In genomic region chr9:91896513-91897121, GRCh38 we compare ENCODE assay signal across 9 cellular contexts. TPM values are rescaled to one million over a fixed set of nuclear protein-coding genes. Genes with fewer than 3 reads are reported as not detected.
DNase-seq lines count a peak whose midpoint lies in the region; ATAC-seq and TF ChIP-seq lines count a peak whose summit lies in the region.
"Had no signal": no experiment of that assay in that cellular context is flagged by ENCODE, and none has a peak within 500 bp of the region (broad histone marks: within the 10 kb centered on the region; RNA-seq: fewer than 3 reads in every experiment).

No MANE protein-coding gene starts in this region.

- peaks cover 14 to 99% (median 29%) of the 10 kb centered on the region in 3 donors for H3K4me1 ChIP-seq in gastroesophageal sphincter

- TF ChIP-seq POLR2A in gastroesophageal sphincter (IDR thresholded peaks at IDR 0.05), result no peak

- H3K36me3 Mint-ChIP-seq in stimulated activated memory B cell treated with anti-CD40 and anti-IgM and Interleukin-4, amounts not matched to agents 10 μg/mL and 1 μg/mL and 100 μg/mL, for 72 hours, result no peaks in the 10 kb centered on the region

- no peak for TF ChIP-seq EP300 in gastroesophageal sphincter (IDR thresholded peaks at IDR 0.05)

- 0 to 15% methylated on average over 2 to 3 of the region's 11 CpGs for WGBS in gastroesophageal sphincter (ENCODE audit: low coverage in 1 of 2), 2 donors

- H3K9me3 ChIP-seq in gastroesophageal sphincter, result no peaks in the 10 kb centered on the region
- H3K9me3 ChIP-seq: suprapubic skin had no signal

- ATAC-seq in SK-N-SH treated with all-trans-retinoic acid at 6 μM for 48 hours (peak; percentile 89), gastroesophageal sphincter (peak; percentile 71), HG03354 (IDR thresholded peaks at IDR 0.05; ENCODE audit: poor library complexity, severe bottlenecking, unreplicated experiment) (no peak)
- ATAC-seq in stimulated activated memory B cell treated with anti-CD40 and anti-IgM and Interleukin-4, amounts not matched to agents 10 μg/mL and 1 μg/mL and 100 μg/mL, for 72 hours, result no peak

- no peak overlapping the region for H3K4me3 Mint-ChIP-seq in stimulated activated memory B cell treated with anti-CD40 and anti-IgM and Interleukin-4, amounts not matched to agents 10 μg/mL and 1 μg/mL and 100 μg/mL, for 72 hours

- peak overlapping the region; percentile 6 to 85 (median 81) for H3K27ac ChIP-seq in gastroesophageal sphincter

- no peaks in the 10 kb centered on the region for H3K27me3 ChIP-seq in gastroesophageal sphincter
- H3K27me3 ChIP-seq: suprapubic skin had no signal

- H3K4me1 Mint-ChIP-seq in stimulated activated memory B cell treated with anti-CD40 and anti-IgM and Interleukin-4, amounts not matched to agents 10 μg/mL and 1 μg/mL and 100 μg/mL, for 72 hours, result no peaks in the 10 kb centered on the region

- no peak for TF ChIP-seq CTCF in gastroesophageal sphincter (IDR thresholded peaks at IDR 0.05)

- no peak overlapping the region for H3K4me3 ChIP-seq in gastroesophageal sphincter
- H3K4me3 ChIP-seq: suprapubic skin had no signal

- peak; percentile 53 for DNase-seq in DMS153 (lab: John Stamatoyannopoulos, UW)
- DNase-seq in pons (ENCODE audit: low spot score), result peak; percentile 18
- no peak for DNase-seq in KG1 (lab: John Stamatoyannopoulos, UW)
- DNase-seq in NCI-H187 treated with DMSO at 0.1 percent for 48 hours (lab: John Stamatoyannopoulos, UW), result no peak

- peaks cover 50% of the 10 kb centered on the region for H3K27me3 Mint-ChIP-seq in stimulated activated memory B cell treated with anti-CD40 and anti-IgM and Interleukin-4, amounts not matched to agents 10 μg/mL and 1 μg/mL and 100 μg/mL, for 72 hours

- H3K27ac Mint-ChIP-seq in stimulated activated memory B cell treated with anti-CD40 and anti-IgM and Interleukin-4, amounts not matched to agents 10 μg/mL and 1 μg/mL and 100 μg/mL, for 72 hours, result no peak overlapping the region

- no peaks in the 10 kb centered on the region for H3K36me3 ChIP-seq in gastroesophageal sphincter
- H3K36me3 ChIP-seq: suprapubic skin had no signal

- H3K9me3 Mint-ChIP-seq in stimulated activated memory B cell treated with anti-CD40 and anti-IgM and Interleukin-4, amounts not matched to agents 10 μg/mL and 1 μg/mL and 100 μg/mL, for 72 hours, result no peaks in the 10 kb centered on the region

TF ChIP-seq in SK-N-SH treated with all-trans-retinoic acid at 6 μM for 48 hours, 23 proteins besides CTCF, POLR2A, EP300 and RAD21:
- TF ChIP-seq OSR1 (CRISPR knock-in tag; IDR thresholded peaks at IDR 0.05) (no peak), ZNF70 (CRISPR knock-in tag; IDR thresholded peaks at IDR 0.05) (peak; percentile 80; the same call in 1 of the 2 replicates), ZNF565 (CRISPR knock-in tag; conservative IDR thresholded peaks at IDR 0.05; ENCODE audit: low read depth) (no peak), ISL1 (CRISPR knock-in tag; IDR thresholded peaks at IDR 0.05) (peak; percentile 63), TOX (CRISPR knock-in tag; IDR thresholded peaks at IDR 0.05; ENCODE audit: borderline replicate concordance) (no peak), GLIS3 (CRISPR knock-in tag; IDR thresholded peaks at IDR 0.05) (no peak), ZC3H10 (CRISPR knock-in tag; IDR thresholded peaks at IDR 0.05) (no peak), CSRNP3 (CRISPR knock-in tag; IDR thresholded peaks at IDR 0.05) (no peak), ZFP3 (CRISPR knock-in tag; IDR thresholded peaks at IDR 0.05) (no peak), TCF4 (CRISPR knock-in tag; IDR thresholded peaks at IDR 0.05; ENCODE audit: borderline replicate concordance) (peak; percentile 81), CSDC2 (CRISPR knock-in tag; IDR thresholded peaks at IDR 0.05) (no peak), ESRRG (CRISPR knock-in tag; IDR thresholded peaks at IDR 0.05) (no peak), BACH2 (CRISPR knock-in tag; IDR thresholded peaks at IDR 0.05; ENCODE audit: borderline replicate concordance) (no peak)
- TF ChIP-seq, protein P1, sequence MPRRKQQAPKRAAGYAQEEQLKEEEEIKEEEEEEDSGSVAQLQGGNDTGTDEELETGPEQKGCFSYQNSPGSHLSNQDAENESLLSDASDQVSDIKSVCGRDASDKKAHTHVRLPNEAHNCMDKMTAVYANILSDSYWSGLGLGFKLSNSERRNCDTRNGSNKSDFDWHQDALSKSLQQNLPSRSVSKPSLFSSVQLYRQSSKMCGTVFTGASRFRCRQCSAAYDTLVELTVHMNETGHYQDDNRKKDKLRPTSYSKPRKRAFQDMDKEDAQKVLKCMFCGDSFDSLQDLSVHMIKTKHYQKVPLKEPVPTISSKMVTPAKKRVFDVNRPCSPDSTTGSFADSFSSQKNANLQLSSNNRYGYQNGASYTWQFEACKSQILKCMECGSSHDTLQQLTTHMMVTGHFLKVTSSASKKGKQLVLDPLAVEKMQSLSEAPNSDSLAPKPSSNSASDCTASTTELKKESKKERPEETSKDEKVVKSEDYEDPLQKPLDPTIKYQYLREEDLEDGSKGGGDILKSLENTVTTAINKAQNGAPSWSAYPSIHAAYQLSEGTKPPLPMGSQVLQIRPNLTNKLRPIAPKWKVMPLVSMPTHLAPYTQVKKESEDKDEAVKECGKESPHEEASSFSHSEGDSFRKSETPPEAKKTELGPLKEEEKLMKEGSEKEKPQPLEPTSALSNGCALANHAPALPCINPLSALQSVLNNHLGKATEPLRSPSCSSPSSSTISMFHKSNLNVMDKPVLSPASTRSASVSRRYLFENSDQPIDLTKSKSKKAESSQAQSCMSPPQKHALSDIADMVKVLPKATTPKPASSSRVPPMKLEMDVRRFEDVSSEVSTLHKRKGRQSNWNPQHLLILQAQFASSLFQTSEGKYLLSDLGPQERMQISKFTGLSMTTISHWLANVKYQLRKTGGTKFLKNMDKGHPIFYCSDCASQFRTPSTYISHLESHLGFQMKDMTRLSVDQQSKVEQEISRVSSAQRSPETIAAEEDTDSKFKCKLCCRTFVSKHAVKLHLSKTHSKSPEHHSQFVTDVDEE (CRISPR knock-in tag; IDR thresholded peaks at IDR 0.05), result peak; percentile 53; the same call in 1 of the 2 replicates

RNA-seq across cellular contexts. Expression of gene ROR2, which starts 53.4 kb away (rescaled TPM):
- 10 to 100 TPM; 40.8 to 69.1 (median 63.2) TPM for total RNA-seq in gastroesophageal sphincter

Comparison
In these comparisons a context has a peak if more than half of its experiments do, and no peak if none do; other contexts are left out.
1. DNase-seq: peak in DMS153 (single experiment) and pons (single experiment); none in KG1 (single experiment) and NCI-H187 treated with DMSO at 0.1 percent for 48 hours (single experiment).
2. ATAC-seq: peak in SK-N-SH treated with all-trans-retinoic acid at 6 μM for 48 hours (single experiment) and gastroesophageal sphincter (single experiment); none in stimulated activated memory B cell treated with anti-CD40 and anti-IgM and Interleukin-4, amounts not matched to agents 10 μg/mL and 1 μg/mL and 100 μg/mL, for 72 hours (single experiment) and HG03354 (single experiment).